Comparison of ENCODE assay signal across 34 cellular contexts in the genomic region with DNA sequence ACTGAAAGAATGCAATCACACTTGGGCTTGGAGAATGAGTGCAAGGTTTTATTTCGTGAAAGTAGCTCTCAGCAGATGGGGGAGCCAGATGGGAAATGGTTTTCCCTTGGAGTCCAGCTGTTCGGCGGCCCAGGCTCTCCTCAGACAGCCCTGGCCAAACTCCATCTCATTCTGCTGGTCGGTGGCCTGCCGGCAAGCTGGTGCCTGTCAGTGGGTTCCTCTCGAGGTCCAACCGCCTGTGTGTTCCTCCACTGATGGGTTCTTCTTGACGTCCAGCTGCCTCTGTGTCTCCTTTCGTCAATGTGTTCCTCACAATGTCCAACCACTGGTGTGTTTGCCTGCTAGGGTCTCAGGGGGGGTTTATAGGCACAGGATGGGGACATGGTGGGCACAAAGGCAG.
"Had no signal": no experiment of that assay in that cellular context is flagged by ENCODE, and none has a peak within 500 bp of the region (broad histone marks: within the 10 kb centered on the region; RNA-seq: fewer than 3 reads in every experiment).

No MANE protein-coding gene starts in this region.

- DNase-seq: Karpas-422, Kasumi-1, MG63, MM.1S, MV-4-11, NCI-H1048, NCI-H1092, NCI-H1092 treated with DMSO at 0.1 percent for 48 hours, NCI-H1105, NCI-H1105 treated with DMSO at 0.1 percent for 48 hours, NCI-H1417, NCI-H1417 treated with DMSO at 0.1 percent for 48 hours, NCI-H1436, NCI-H1436 treated with DMSO at 0.1 percent for 48 hours, NCI-H146, NCI-H1694, NCI-H1694 treated with DMSO at 0.1 percent for 48 hours, NCI-H187, NCI-H187 treated with DMSO at 0.1 percent for 48 hours, NCI-H1930, NCI-H2029, NCI-H2029 treated with DMSO at 0.1 percent for 48 hours, NCI-H2081, NCI-H2081 treated with DMSO at 0.1 percent for 48 hours, NCI-H2107, NCI-H2171, NCI-H2171 treated with DMSO at 0.1 percent for 48 hours, NCI-H2227 treated with DMSO at 0.1 percent for 48 hours, NCI-H226, NCI-H345, NCI-H446, NCI-H446 treated with DMSO at 0.1 percent for 48 hours, NCI-H510A, NCI-H510A treated with DMSO at 0.1 percent for 48 hours had no signal
